In genomic region chr3:107684431-107684925, GRCh38 we compare ENCODE assay signal across 1 cellular context.
A peak's percentile ranks its signal among the peaks of the same experiment; 100 is the strongest.
TF ChIP-seq lines count a peak whose summit lies in the region.

No MANE protein-coding gene starts in this region.

TF ChIP-seq in HepG2, 621 proteins besides CTCF, POLR2A, EP300 and RAD21 (continued from another document and continues in another):
- TF ChIP-seq HOMEZ (CRISPR knock-in tag; IDR thresholded peaks at IDR 0.05; ENCODE audit: low read depth) (peak; percentile 94), GTF3A (CRISPR knock-in tag; conservative IDR thresholded peaks at IDR 0.05) (no peak), TCF7L2 (IDR thresholded peaks at IDR 0.05; ENCODE audit: low read depth, low read length) (peak; percentile 79), ZNF264 (CRISPR knock-in tag; IDR thresholded peaks at IDR 0.05) (no peak), ZNF362 (CRISPR knock-in tag; IDR thresholded peaks at IDR 0.05; ENCODE audit: borderline replicate concordance) (peak; percentile 95), XBP1 (CRISPR knock-in tag; IDR thresholded peaks at IDR 0.05) (no peak), ZNF570 (CRISPR knock-in tag; IDR thresholded peaks at IDR 0.05; ENCODE audit: borderline replicate concordance) (no peak), FOSL1 (CRISPR knock-in tag; IDR thresholded peaks at IDR 0.05; ENCODE audit: borderline replicate concordance) (no peak), ISL2 (CRISPR knock-in tag; IDR thresholded peaks at IDR 0.05) (peak; percentile 99), ZNF256 (CRISPR knock-in tag; conservative IDR thresholded peaks at IDR 0.05) (no peak), GLMP (CRISPR knock-in tag; IDR thresholded peaks at IDR 0.05; ENCODE audit: borderline replicate concordance) (no peak), ZNF619 (CRISPR knock-in tag; IDR thresholded peaks at IDR 0.05) (no peak), ATF1 (CRISPR knock-in tag; IDR thresholded peaks at IDR 0.05) (0 out of 2 replicates have a peak, but pooled peaks have one; percentile 46), ZNF343 (CRISPR knock-in tag; IDR thresholded peaks at IDR 0.05) (no peak), MIXL1 (CRISPR knock-in tag; IDR thresholded peaks at IDR 0.05) (peak; percentile 76; the same call in 1 of the 2 replicates), ARNTL (CRISPR knock-in tag; IDR thresholded peaks at IDR 0.05) (no peak), GATA4 (IDR thresholded peaks at IDR 0.05; ENCODE audit: borderline replicate concordance, low read depth) (peak; percentile 93), HDAC1 (CRISPR knock-in tag; IDR thresholded peaks at IDR 0.05) (peak; percentile 49; the same call in 1 of the 2 replicates), ZNF296 (CRISPR knock-in tag; conservative IDR thresholded peaks at IDR 0.05) (no peak), ZSCAN29 (CRISPR knock-in tag; conservative IDR thresholded peaks at IDR 0.05) (no peak), ZNF337 (CRISPR knock-in tag; IDR thresholded peaks at IDR 0.05; ENCODE audit: borderline replicate concordance, low read depth) (no peak), ZNF44 (CRISPR knock-in tag; IDR thresholded peaks at IDR 0.05) (no peak), ZNF101 (CRISPR knock-in tag; IDR thresholded peaks at IDR 0.05; ENCODE audit: borderline replicate concordance, low read depth) (no peak), MED1 (CRISPR knock-in tag; IDR thresholded peaks at IDR 0.05) (peak; percentile 88), KDM3A (CRISPR knock-in tag; IDR thresholded peaks at IDR 0.05; ENCODE audit: low read depth) (no peak), KDM6A (CRISPR knock-in tag; IDR thresholded peaks at IDR 0.05; ENCODE audit: low read depth) (peak; percentile 82), YEATS2 (CRISPR knock-in tag; IDR thresholded peaks at IDR 0.05; ENCODE audit: borderline replicate concordance) (no peak), KLF12 (CRISPR knock-in tag; IDR thresholded peaks at IDR 0.05; ENCODE audit: borderline replicate concordance) (no peak), DMTF1 (CRISPR knock-in tag; IDR thresholded peaks at IDR 0.05) (no peak), FOXK1 (CRISPR knock-in tag; IDR thresholded peaks at IDR 0.05; ENCODE audit: borderline replicate concordance, low read depth) (peak; percentile 38; the same call in 1 of the 2 replicates), DRAP1 (CRISPR knock-in tag; IDR thresholded peaks at IDR 0.05) (peak; percentile 31; the same call in 1 of the 2 replicates), TEAD3 (CRISPR knock-in tag; optimal IDR thresholded peaks at IDR 0.05; ENCODE audit: borderline replicate concordance) (peak; percentile 76), ZBTB3 (CRISPR knock-in tag; IDR thresholded peaks at IDR 0.05; ENCODE audit: borderline replicate concordance, low read depth) (no peak), ZFP36 (IDR thresholded peaks at IDR 0.05; ENCODE audit: borderline replicate concordance, low read depth, low read length, partially characterized antibody) (no peak), SALL1 (CRISPR knock-in tag; IDR thresholded peaks at IDR 0.05) (peak; percentile 60; the same call in 1 of the 2 replicates), SCMH1 (CRISPR knock-in tag; IDR thresholded peaks at IDR 0.05; ENCODE audit: borderline replicate concordance) (no peak), ZNF3 (CRISPR knock-in tag; IDR thresholded peaks at IDR 0.05) (no peak), ZBTB25 (CRISPR knock-in tag; IDR thresholded peaks at IDR 0.05) (peak; percentile 23; the same call in 1 of the 2 replicates), ZNF10 (CRISPR knock-in tag; IDR thresholded peaks at IDR 0.05; ENCODE audit: borderline replicate concordance, low read depth) (no peak), KIAA2018 (CRISPR knock-in tag; IDR thresholded peaks at IDR 0.05; ENCODE audit: borderline replicate concordance) (no peak), NCOA5 (CRISPR knock-in tag; IDR thresholded peaks at IDR 0.05) (no peak), ARID3A (IDR thresholded peaks at IDR 0.05; ENCODE audit: low read depth, low read length) (peak; percentile 75; the same call in 1 of the 2 replicates), ZNF839 (CRISPR knock-in tag; IDR thresholded peaks at IDR 0.05; ENCODE audit: borderline replicate concordance) (no peak), ZFY (CRISPR knock-in tag; IDR thresholded peaks at IDR 0.05) (no peak), CCDC6 (CRISPR knock-in tag; IDR thresholded peaks at IDR 0.05) (0 out of 2 replicates have a peak, but pooled peaks have one; percentile 13), ZNF709 (CRISPR knock-in tag; IDR thresholded peaks at IDR 0.05) (no peak), SOX5 (CRISPR knock-in tag; IDR thresholded peaks at IDR 0.05; ENCODE audit: borderline replicate concordance) (peak; percentile 89), ADNP (CRISPR knock-in tag; IDR thresholded peaks at IDR 0.05) (no peak), ZNF562 (CRISPR knock-in tag; IDR thresholded peaks at IDR 0.05; ENCODE audit: borderline replicate concordance) (no peak), EHMT2 (IDR thresholded peaks at IDR 0.05; ENCODE audit: borderline replicate concordance, low read depth, low read length) (no peak), SMARCE1 (IDR thresholded peaks at IDR 0.05; ENCODE audit: borderline replicate concordance) (no peak), ZNF629 (CRISPR knock-in tag; conservative IDR thresholded peaks at IDR 0.05) (no peak), ZNF292 (CRISPR knock-in tag; IDR thresholded peaks at IDR 0.05; ENCODE audit: borderline replicate concordance, low read depth) (no peak), ZNF614 (CRISPR knock-in tag; IDR thresholded peaks at IDR 0.05; ENCODE audit: borderline replicate concordance) (peak; percentile 46; the same call in 1 of the 2 replicates)
